28 cellular contexts compared by ENCODE assay signal in genomic region chr6:27056615-27057014, GRCh38.
"Had no signal": no experiment of that assay in that cellular context is flagged by ENCODE, and none has a peak within 500 bp of the region (broad histone marks: within the 10 kb centered on the region; RNA-seq: fewer than 3 reads in every experiment).

No MANE protein-coding gene starts in this region.

- H3K27ac Mint-ChIP-seq: stimulated activated effector memory CD8-positive, alpha-beta T cell treated with anti-CD3 and anti-CD28 coated beads, Interleukin-12 subunit alpha, Interleukin-12 subunit beta, amount 100 ng/mL, for 72 hours; stimulated activated memory B cell treated with anti-CD40 and anti-IgM and Interleukin-4, amounts not matched to agents 10 μg/mL and 1 μg/mL and 100 μg/mL, for 72 hours; stimulated activated naive B cell treated with anti-CD40 and anti-IgM and Interleukin-4, amounts not matched to agents 10 μg/mL and 1 μg/mL and 100 μg/mL, for 72 hours; stimulated activated naive CD8-positive, alpha-beta T cell treated with anti-CD3 and anti-CD28 coated beads, Interleukin-15, amount 100 ng/mL, for 72 hours; stimulated activated naive CD8-positive, alpha-beta T cell treated with anti-CD3 and anti-CD28 coated beads, Interleukin-15, Interleukin-2, amounts not matched to agents 100 ng/mL and 50 ng/mL, for 24 hours; type B pancreatic cell had no signal

- H3K4me1 ChIP-seq: stomach, suprapubic skin, testis, thyroid gland, tibial artery, tibial nerve, upper lobe of left lung, upper lobe of right lung, uterus, vagina had no signal

- H3K36me3 Mint-ChIP-seq: stimulated activated effector memory CD8-positive, alpha-beta T cell treated with anti-CD3 and anti-CD28 coated beads, Interleukin-12 subunit alpha, Interleukin-12 subunit beta, amount 100 ng/mL, for 72 hours; stimulated activated memory B cell treated with anti-CD40 and anti-IgM and Interleukin-4, amounts not matched to agents 10 μg/mL and 1 μg/mL and 100 μg/mL, for 72 hours; stimulated activated naive B cell treated with anti-CD40 and anti-IgM and Interleukin-4, amounts not matched to agents 10 μg/mL and 1 μg/mL and 100 μg/mL, for 72 hours; type B pancreatic cell had no signal

- H3K9me3 Mint-ChIP-seq: stimulated activated effector memory CD8-positive, alpha-beta T cell treated with anti-CD3 and anti-CD28 coated beads, Interleukin-12 subunit alpha, Interleukin-12 subunit beta, amount 100 ng/mL, for 72 hours; stimulated activated memory B cell treated with anti-CD40 and anti-IgM and Interleukin-4, amounts not matched to agents 10 μg/mL and 1 μg/mL and 100 μg/mL, for 72 hours; stimulated activated naive B cell treated with anti-CD40 and anti-IgM and Interleukin-4, amounts not matched to agents 10 μg/mL and 1 μg/mL and 100 μg/mL, for 72 hours; stimulated activated naive CD8-positive, alpha-beta T cell treated with anti-CD3 and anti-CD28 coated beads, Interleukin-15, amount 100 ng/mL, for 72 hours; stimulated activated naive CD8-positive, alpha-beta T cell treated with anti-CD3 and anti-CD28 coated beads, Interleukin-15, Interleukin-2, amounts not matched to agents 100 ng/mL and 50 ng/mL, for 24 hours; type B pancreatic cell had no signal

- H3K4me3 ChIP-seq: stomach, suprapubic skin, testis, thoracic aorta, thyroid gland, tibial artery, tibial nerve, transverse colon, upper lobe of left lung, upper lobe of right lung, uterus, vagina had no signal

- FAIRE-seq: urothelium cell line had no signal

- DNase-seq: stimulated activated CD4-positive, alpha-beta T cell treated with anti-CD3 and anti-CD28 coated beads, Interleukin-2, amount 100 ng/mL, for 48 hours; stimulated activated CD4-positive, alpha-beta T cell treated with anti-CD3 and anti-CD28 coated beads, Interleukin-4, amount 100 ng/mL, for 1 hour; stimulated activated CD4-positive, alpha-beta T cell treated with anti-CD3 and anti-CD28 coated beads, Interleukin-4, amount 100 ng/mL, for 24 hours; stimulated activated CD4-positive, alpha-beta T cell treated with anti-CD3 and anti-CD28 coated beads, Interleukin-4, amount 100 ng/mL, for 4 hours; stimulated activated CD8-positive, alpha-beta memory T cell treated with anti-CD3 and anti-CD28 coated beads, Interleukin-4, amount 100 ng/mL, for 48 hours; stimulated activated naive B cell treated with anti-CD40 and anti-IgM and Interleukin-4, amounts not matched to agents 10 μg/mL and 1 μg/mL and 100 μg/mL, for 72 hours; stimulated activated naive CD4-positive, alpha-beta T cell; stimulated activated naive CD4-positive, alpha-beta T cell treated with Interleukin-2 at 50 U/mL for 16 hours; stimulated activated naive CD8-positive, alpha-beta T cell treated with anti-CD3 and anti-CD28 coated beads, Interleukin-15, amount 100 ng/mL, for 72 hours; stimulated activated naive CD8-positive, alpha-beta T cell treated with anti-CD3 and anti-CD28 coated beads, Interleukin-15, Interleukin-2, amounts not matched to agents 100 U/mL and 50 U/mL, for 24 hours; stomach; substantia nigra; testis; thyroid gland; tibial artery; transverse colon; upper lobe of left lung; upper lobe of right lung; uterus had no signal

- ATAC-seq: stimulated activated effector memory CD8-positive, alpha-beta T cell treated with anti-CD3 and anti-CD28 coated beads, Interleukin-12 subunit alpha, Interleukin-12 subunit beta, amount 100 ng/mL, for 72 hours; stimulated activated memory B cell treated with anti-CD40 and anti-IgM and Interleukin-4, amounts not matched to agents 10 μg/mL and 1 μg/mL and 100 μg/mL, for 72 hours; stimulated activated naive B cell treated with anti-CD40 and anti-IgM and Interleukin-4, amounts not matched to agents 10 μg/mL and 1 μg/mL and 100 μg/mL, for 72 hours; stimulated activated naive CD8-positive, alpha-beta T cell treated with anti-CD3 and anti-CD28 coated beads, Interleukin-15, amount 100 ng/mL, for 72 hours; stimulated activated naive CD8-positive, alpha-beta T cell treated with anti-CD3 and anti-CD28 coated beads, Interleukin-15, Interleukin-2, amounts not matched to agents 100 U/mL and 50 U/mL, for 24 hours; upper lobe of right lung had no signal

- H3K4me1 Mint-ChIP-seq: stimulated activated effector memory CD8-positive, alpha-beta T cell treated with anti-CD3 and anti-CD28 coated beads, Interleukin-12 subunit alpha, Interleukin-12 subunit beta, amount 100 ng/mL, for 72 hours; stimulated activated memory B cell treated with anti-CD40 and anti-IgM and Interleukin-4, amounts not matched to agents 10 μg/mL and 1 μg/mL and 100 μg/mL, for 72 hours; stimulated activated naive B cell treated with anti-CD40 and anti-IgM and Interleukin-4, amounts not matched to agents 10 μg/mL and 1 μg/mL and 100 μg/mL, for 72 hours; stimulated activated naive CD8-positive, alpha-beta T cell treated with anti-CD3 and anti-CD28 coated beads, Interleukin-15, amount 100 ng/mL, for 72 hours had no signal

- H3K27ac ChIP-seq: stomach, suprapubic skin, testis, thoracic aorta, thyroid gland, tibial artery, tibial nerve, transverse colon, upper lobe of left lung, upper lobe of right lung, uterus, vagina had no signal

- H3K4me3 Mint-ChIP-seq: stimulated activated effector memory CD8-positive, alpha-beta T cell treated with anti-CD3 and anti-CD28 coated beads, Interleukin-12 subunit alpha, Interleukin-12 subunit beta, amount 100 ng/mL, for 72 hours; stimulated activated memory B cell treated with anti-CD40 and anti-IgM and Interleukin-4, amounts not matched to agents 10 μg/mL and 1 μg/mL and 100 μg/mL, for 72 hours; stimulated activated naive CD8-positive, alpha-beta T cell treated with anti-CD3 and anti-CD28 coated beads, Interleukin-15, amount 100 ng/mL, for 72 hours; stimulated activated naive CD8-positive, alpha-beta T cell treated with anti-CD3 and anti-CD28 coated beads, Interleukin-15, Interleukin-2, amounts not matched to agents 100 ng/mL and 50 ng/mL, for 24 hours; type B pancreatic cell had no signal

- H3K9me3 ChIP-seq: stomach, suprapubic skin, testis, thoracic aorta, thyroid gland, tibial artery, tibial nerve, transverse colon, upper lobe of left lung, upper lobe of right lung, uterus, vagina had no signal

- H3K36me3 ChIP-seq: stomach, suprapubic skin, thoracic aorta, thyroid gland, tibial artery, tibial nerve, transverse colon, upper lobe of left lung, upper lobe of right lung, uterus, vagina had no signal

- H3K27me3 ChIP-seq: testis, thyroid gland, tibial artery, transverse colon, upper lobe of left lung, upper lobe of right lung, uterus, vagina had no signal
